ENCODE assay signal across 20 cellular contexts in genomic region chr10:113313048-113313611, GRCh38.
DNase-seq lines count a peak whose midpoint lies in the region; ATAC-seq and TF ChIP-seq lines count a peak whose summit lies in the region.
"Had no signal": no experiment of that assay in that cellular context is flagged by ENCODE, and none has a peak within 500 bp of the region (broad histone marks: within the 10 kb centered on the region; RNA-seq: fewer than 3 reads in every experiment).

No MANE protein-coding gene starts in this region.

- no peak overlapping the region for H2AFZ ChIP-seq in trophoblast cell (ENCODE audit: insufficient read depth, low read length, poor library complexity)
- H2AFZ ChIP-seq: GM23248 had no signal

- H4K8ac ChIP-seq in trophoblast cell (ENCODE audit: low read depth, low read length) = no peak overlapping the region

- no peak for TF ChIP-seq CTCF in HEK293 (tag by site-specific recombination; IDR thresholded peaks at IDR 0.05)
- no peak for TF ChIP-seq CTCF in foreskin keratinocyte (conservative IDR thresholded peaks at IDR 0.05)

- CTCF ChIA-PET in HEK293 (lab: Yijun Ruan, JAX) = no interaction called here

- intact Hi-C loops in sciatic nerve (cut with DNase I) = no loop called here

- H2BK12ac ChIP-seq in trophoblast cell (ENCODE audit: low read length) = no peak overlapping the region

- no peaks in the 10 kb centered on the region for H3K9me3 ChIP-seq in HEK293 (ENCODE audit: control insufficient read depth, insufficient read depth, low read depth, low read length)
- peaks cover 2% of the 10 kb centered on the region for H3K9me3 ChIP-seq in trophoblast cell (ENCODE audit: insufficient read depth, low read depth, low read length)
- H3K9me3 ChIP-seq: BE2C had no signal

- H4K12ac ChIP-seq in trophoblast cell (ENCODE audit: low read depth, low read length) = no peak overlapping the region

- H3K4me3 ChIP-seq in HEK293 (ENCODE audit: low read depth, low read length) (no peak overlapping the region), trophoblast cell (ENCODE audit: low read depth, low read length) (no peak overlapping the region)
- H3K4me3 ChIP-seq: GM23248 had no signal

- H3K79me1 ChIP-seq in trophoblast cell (ENCODE audit: low read length) = no peaks in the 10 kb centered on the region

- no peak overlapping the region for H3K14ac ChIP-seq in trophoblast cell (ENCODE audit: low read length)

- no peak overlapping the region for H2BK120ac ChIP-seq in trophoblast cell (ENCODE audit: insufficient read depth, low read length, poor library complexity)

- POLR2A ChIA-PET in HEK293 (lab: Yijun Ruan, JAX) = no interaction called here

- H3K18ac ChIP-seq in trophoblast cell (ENCODE audit: low read length) = no peak overlapping the region

- H3K4me2 ChIP-seq in trophoblast cell (ENCODE audit: low read length) = no peak overlapping the region
- H3K4me2 ChIP-seq: KMS-11 had no signal

- no peak overlapping the region for H3K4ac ChIP-seq in trophoblast cell (ENCODE audit: low read depth, low read length)

- no CpG with 5 or more reads among the region's 5 CpGs for WGBS in trophoblast cell (ENCODE audit: extremely low coverage, insufficient coverage, insufficient read length)

- H4K91ac ChIP-seq in trophoblast cell (ENCODE audit: low read depth, low read length) = no peak overlapping the region

- no peaks in the 10 kb centered on the region for H3K27me3 ChIP-seq in foreskin keratinocyte
- no peaks in the 10 kb centered on the region for H3K27me3 ChIP-seq in trophoblast cell (ENCODE audit: insufficient read depth, low read length)
- H3K27me3 ChIP-seq: BE2C had no signal

- H3K27ac ChIP-seq in HEK293 (ENCODE audit: extremely low read depth, low read depth, low read length) = no peak overlapping the region
- H3K27ac ChIP-seq in foreskin keratinocyte = no peak overlapping the region
- H3K27ac ChIP-seq in trophoblast cell (ENCODE audit: low read depth, low read length) = no peak overlapping the region
- H3K27ac ChIP-seq: GM23248, KMS-11 had no signal

- no peak overlapping the region for H3K9ac ChIP-seq in trophoblast cell (ENCODE audit: low read length)
- H3K9ac ChIP-seq: GM23248, KMS-11 had no signal

- no peaks in the 10 kb centered on the region for H3K79me2 ChIP-seq in trophoblast cell (ENCODE audit: control insufficient read depth, insufficient read depth, low read length, poor library complexity)

- H2AK5ac ChIP-seq in trophoblast cell (ENCODE audit: low read length) = no peak overlapping the region

- no peak overlapping the region for H2BK5ac ChIP-seq in trophoblast cell (ENCODE audit: low read depth, low read length, poor library complexity)

- no peak overlapping the region for H3K23ac ChIP-seq in trophoblast cell (ENCODE audit: low read length)

- peak; percentile 11 for DNase-seq in NCI-H82 treated with DMSO at 0.1 percent for 48 hours (lab: John Stamatoyannopoulos, UW; ENCODE audit: unreplicated experiment)
- no peak for DNase-seq in foreskin keratinocyte
- peak; percentile 21 to 65 for DNase-seq in trophoblast cell
- DNase-seq in NAMALWA (ENCODE audit: low spot score) = no peak
- no peak for DNase-seq in sciatic nerve (ENCODE audit: low spot score)
- no peak for DNase-seq in GM19238 (ENCODE audit: insufficient read length, low spot score)
- DNase-seq: ACHN; BE2C; C1 segment of cervical spinal cord; CD4-positive, CD25-positive, alpha-beta regulatory T cell; CD8-positive, alpha-beta memory T cell; COR-L47; DMS 273 treated with DMSO at 0.1 percent for 48 hours; DMS79; GF-D8; GM23248; H7 had no signal

- no peaks in the 10 kb centered on the region for H3K36me3 ChIP-seq in HEK293 (ENCODE audit: control insufficient read depth in 2 of 2, insufficient read depth in 1 of 2, low read length in 2 of 2)
- no peaks in the 10 kb centered on the region for H3K36me3 ChIP-seq in trophoblast cell (ENCODE audit: control insufficient read depth in 1 of 2, insufficient read depth in 2 of 2, low read length in 2 of 2)
- H3K36me3 ChIP-seq: BE2C had no signal

- H3K4me1 ChIP-seq in HEK293 (ENCODE audit: control insufficient read depth, insufficient read depth, low read length) (no peaks in the 10 kb centered on the region), foreskin keratinocyte (no peaks in the 10 kb centered on the region), trophoblast cell (ENCODE audit: control insufficient read depth in 1 of 2, insufficient read depth in 2 of 2, low read length in 2 of 2) (peaks cover 0 to 2% of the 10 kb centered on the region in 2 experiments)
- H3K4me1 ChIP-seq: BE2C had no signal

- ATAC-seq in foreskin keratinocyte (peak; percentile 20), sciatic nerve (no peak)
- ATAC-seq: HCT116 had no signal

TF ChIP-seq in HEK293, 187 proteins besides CTCF, POLR2A, EP300 and RAD21:
- no peak for TF ChIP-seq PRDM4 (tag by site-specific recombination; IDR thresholded peaks at IDR 0.05)
- no peak for TF ChIP-seq ZBTB48 (tag by site-specific recombination; IDR thresholded peaks at IDR 0.05)
- peak; percentile 32 for TF ChIP-seq SETDB1 (IDR thresholded peaks at IDR 0.05; ENCODE audit: insufficient read length, low read length)
- no peak for TF ChIP-seq ZFHX2 (tag by site-specific recombination; conservative IDR thresholded peaks at IDR 0.05)
- TF ChIP-seq ZNF18 (tag by site-specific recombination; IDR thresholded peaks at IDR 0.05) = no peak
- TF ChIP-seq ZBTB26 (tag by site-specific recombination; optimal IDR thresholded peaks at IDR 0.05) = no peak
- peak; percentile 75; the same call in 1 of the 2 replicates for TF ChIP-seq ZNF23 (tag by site-specific recombination; IDR thresholded peaks at IDR 0.05; ENCODE audit: borderline replicate concordance)
- TF ChIP-seq ZNF404 (tag by site-specific recombination; IDR thresholded peaks at IDR 0.05) = no peak
- TF ChIP-seq ZBTB17 (tag by site-specific recombination; IDR thresholded peaks at IDR 0.05) = peak; percentile 34; the same call in 1 of the 2 replicates

Comparison
In these comparisons a context has a peak if more than half of its experiments do, and no peak if none do; other contexts are left out.
1. DNase-seq: peak in NCI-H82 treated with DMSO at 0.1 percent for 48 hours (single experiment) and trophoblast cell (2 of 2); none in foreskin keratinocyte (0 of 2), NAMALWA (single experiment), sciatic nerve (single experiment) and GM19238 (single experiment).